ENCODE assay signal across 8 cellular contexts in genomic region chr2:49770919-49771318, GRCh38.
A peak's percentile ranks its signal among the peaks of the same experiment; 100 is the strongest.
DNase-seq lines count a peak whose midpoint lies in the region; ATAC-seq, FAIRE-seq and TF ChIP-seq lines count a peak whose summit lies in the region.

No MANE protein-coding gene starts in this region.

- ATAC-seq in HG02798 (IDR thresholded peaks at IDR 0.05; ENCODE audit: poor library complexity, unreplicated experiment), result peak; percentile 58
- ATAC-seq in GM12878, result peak; percentile 86
- no peak for ATAC-seq in HG03520 (IDR thresholded peaks at IDR 0.05; ENCODE audit: unreplicated experiment)

- no peak for TF ChIP-seq EP300 in GM12878 (IDR thresholded peaks at IDR 0.05; ENCODE audit: borderline replicate concordance in 1 of 2, control insufficient read depth in 1 of 2, low read depth in 2 of 2, low read length in 2 of 2)

- H4K91ac ChIP-seq in mesenchymal stem cell (ENCODE audit: low read length), result peak overlapping the region; percentile 61

- H3K27ac ChIP-seq in GM12878 (ENCODE audit: control insufficient read depth, insufficient read depth), result no peak overlapping the region
- H3K27ac ChIP-seq in mesenchymal stem cell (ENCODE audit: low read length, poor library complexity, severe bottlenecking), result no peak overlapping the region

- H2AK5ac ChIP-seq in mesenchymal stem cell (ENCODE audit: low read length, severe bottlenecking), result no peak overlapping the region

- WGBS in GM12878 (ENCODE audit: insufficient coverage, insufficient replicate concordance, low lambda C conversion rate, missing lambda C conversion rate), result 11% methylated on average over 4 of the region's 4 CpGs
- WGBS in mesenchymal stem cell, result 57% methylated on average over 4 of the region's 4 CpGs

- H3K4me1 ChIP-seq in GM12878 (ENCODE audit: control insufficient read depth, insufficient read depth, low read length) (no peaks in the 10 kb centered on the region), mesenchymal stem cell (ENCODE audit: control insufficient read depth, insufficient read depth, low read depth, low read length) (peaks cover 2% of the 10 kb centered on the region)

- no peak for TF ChIP-seq POLR2A in GM12878 (IDR thresholded peaks at IDR 0.05; ENCODE audit: low read depth, low read length)

- H3K36me3 ChIP-seq in GM12878 (ENCODE audit: control insufficient read depth in 2 of 2, insufficient read depth in 2 of 2, low read length in 1 of 2), result no peaks in the 10 kb centered on the region
- H3K36me3 ChIP-seq in mesenchymal stem cell (ENCODE audit: control insufficient read depth in 1 of 2, insufficient read depth in 2 of 2, low read depth in 1 of 2, low read length in 2 of 2), result no peaks in the 10 kb centered on the region

- POLR2A ChIA-PET in GM12878 (lab: Charles Lee), result no interaction called here

- no peak overlapping the region for H2BK120ac ChIP-seq in mesenchymal stem cell (ENCODE audit: low read depth, low read length)

- TF ChIP-seq CTCF in GM12878 (IDR thresholded peaks at IDR 0.05 in 2 of 3, conservative IDR thresholded peaks at IDR 0.05 in 1 of 3; ENCODE audit: control insufficient read depth in 2 of 3, extremely low read depth in 1 of 3, insufficient read depth in 1 of 3, low read depth in 3 of 3, low read length in 3 of 3), result peak; percentile 31 to 47 (median 44); a peak in 5 of 6 replicates

- H3K9ac ChIP-seq in GM12878 (ENCODE audit: control insufficient read depth, insufficient read depth, low read length) (no peak overlapping the region), mesenchymal stem cell (ENCODE audit: low read length) (no peak overlapping the region)

- H3K4me3 ChIP-seq in GM12878, result no peak overlapping the region
- no peak overlapping the region for H3K4me3 ChIP-seq in mesenchymal stem cell (ENCODE audit: insufficient read depth in 1 of 2, low read depth in 1 of 2, low read length in 2 of 2)

- in situ Hi-C loops in GM12878 (cut with MboI), result loop anchor here (10.0 kb wide), 1 partner anchor 374 kb away; no protein-coding TSS in a partner anchor

- no TSS peak for BruUV-seq in GM12878 (replicated peaks; lab: Mats Ljungman, UMichigan)

- intact Hi-C loops in GM12878 (cut with micrococcal nuclease; ENCODE audit: unreplicated experiment), result loop anchor here (1.0 to 2.0 kb wide), 2 partner anchors 373 to 632 kb away; no protein-coding TSS in a partner anchor

- H3K27me3 ChIP-seq in GM12878 (replicated peaks in 1 of 2; ENCODE audit: control insufficient read depth in 2 of 2, insufficient read depth in 2 of 2, low read length in 1 of 2) (no peaks in the 10 kb centered on the region), mesenchymal stem cell (ENCODE audit: control insufficient read depth in 1 of 2, insufficient read depth in 1 of 2, low read length in 2 of 2) (no peaks in the 10 kb centered on the region)

- CTCF ChIA-PET in GM12878 (lab: Yijun Ruan, JAX), result interaction anchor here (0.8 to 2.8 kb wide), 6 partner anchors 18 to 721 kb away, joined by 3 to 39 read pairs (median 3); no protein-coding TSS in a partner anchor

- H2AFZ ChIP-seq in GM12878 (ENCODE audit: control insufficient read depth, low read depth, low read length) (no peak overlapping the region), mesenchymal stem cell (ENCODE audit: low read depth, low read length) (no peak overlapping the region)

- no peak overlapping the region for H4K8ac ChIP-seq in mesenchymal stem cell (ENCODE audit: low read length)

- H3K79me1 ChIP-seq in mesenchymal stem cell (replicated peaks; ENCODE audit: low read length, poor library complexity, severe bottlenecking), result no peaks in the 10 kb centered on the region

- no peak overlapping the region for H2BK12ac ChIP-seq in mesenchymal stem cell (ENCODE audit: low read length in 2 of 2)

- H3K23ac ChIP-seq in mesenchymal stem cell (ENCODE audit: low read length in 2 of 2), result no peak overlapping the region

- FAIRE-seq in GM12878 (lab: Jason Lieb, UNC), result no peak

- H3K14ac ChIP-seq in mesenchymal stem cell (ENCODE audit: low read length in 2 of 2), result peak overlapping the region in 1 of 2 experiments; percentile 68

- RAD21 ChIA-PET in GM12878 (lab: Charles Lee; ENCODE audit: unreplicated experiment), result interaction anchor here (2.2 to 2.3 kb wide), 2 partner anchors 373 to 631 kb away, joined by 16 to 26 read pairs; no protein-coding TSS in a partner anchor

- H3K4me2 ChIP-seq in GM12878 (ENCODE audit: control insufficient read depth, insufficient read depth) (no peak overlapping the region), mesenchymal stem cell (ENCODE audit: low read length, poor library complexity, severe bottlenecking) (no peak overlapping the region)

- peak; percentile 2 for DNase-seq in GDM1 (lab: John Stamatoyannopoulos, UW)
- no peak for DNase-seq in GM12878 (ENCODE audit: low read depth, low spot score)
- peak; percentile 50 for DNase-seq in mesenchymal stem cell
- DNase-seq in activated CD4-positive, CD25-positive, alpha-beta regulatory T cell treated with anti-CD3 and anti-CD28 coated beads, Interleukin-2, amount 50 U/mL, for 72 hours, result no peak
- no peak for DNase-seq in NCI-H1048 (lab: John Stamatoyannopoulos, UW)
- DNase-seq in cortex of kidney (lab: John Stamatoyannopoulos, UW), result no peak

- H2BK5ac ChIP-seq in mesenchymal stem cell (ENCODE audit: low read depth, low read length, poor library complexity, severe bottlenecking), result no peak overlapping the region

- no peaks in the 10 kb centered on the region for H3K79me2 ChIP-seq in GM12878 (ENCODE audit: control insufficient read depth, insufficient read depth, low read length)

- H3K18ac ChIP-seq in mesenchymal stem cell (ENCODE audit: low read depth in 1 of 2, low read length in 2 of 2), result no peak overlapping the region

- no peaks in the 10 kb centered on the region for H3K9me3 ChIP-seq in GM12878 (replicated peaks; ENCODE audit: control insufficient read depth, insufficient read depth, low read length)
- no peaks in the 10 kb centered on the region for H3K9me3 ChIP-seq in mesenchymal stem cell (ENCODE audit: control insufficient read depth, low read length)

- no peaks in the 10 kb centered on the region for H4K20me1 ChIP-seq in GM12878 (ENCODE audit: control insufficient read depth, insufficient read depth)

- no peak overlapping the region for H2BK15ac ChIP-seq in mesenchymal stem cell (ENCODE audit: low read depth, poor library complexity, severe bottlenecking)

- SMC1A ChIA-PET in GM12878 (lab: Charles Lee; ENCODE audit: uncharacterized antibody, unreplicated experiment), result interaction anchor here (1.3 to 2.7 kb wide), 4 partner anchors 17 to 632 kb away, joined by 3 to 15 read pairs (median 9); no protein-coding TSS in a partner anchor

- no peak overlapping the region for H3K4ac ChIP-seq in mesenchymal stem cell (ENCODE audit: low read depth in 1 of 2, low read length in 2 of 2)

- TF ChIP-seq RAD21 in GM12878 (IDR thresholded peaks at IDR 0.05; ENCODE audit: insufficient read depth, low read depth, low read length), result peak; percentile 63

TF ChIP-seq in GM12878, 131 proteins besides CTCF, POLR2A, EP300 and RAD21:
- no peak for TF ChIP-seq ETV6 (conservative IDR thresholded peaks at IDR 0.05 in 1 of 2, IDR thresholded peaks at IDR 0.05 in 1 of 2; ENCODE audit: borderline replicate concordance in 1 of 2, low read depth in 1 of 2)
- TF ChIP-seq SMC3 (IDR thresholded peaks at IDR 0.05; ENCODE audit: borderline replicate concordance, low read length), result peak; percentile 29; the same call in 1 of the 2 replicates

Comparison
In these comparisons a context has a peak if more than half of its experiments do, and no peak if none do; other contexts are left out.
1. DNase-seq: peak in GDM1 (single experiment) and mesenchymal stem cell (single experiment); none in GM12878 (single experiment), activated CD4-positive, CD25-positive, alpha-beta regulatory T cell treated with anti-CD3 and anti-CD28 coated beads, Interleukin-2, amount 50 U/mL, for 72 hours (single experiment), NCI-H1048 (single experiment) and cortex of kidney (single experiment).